Comparison of ENCODE assay signal across 8 cellular contexts in the genomic region with DNA sequence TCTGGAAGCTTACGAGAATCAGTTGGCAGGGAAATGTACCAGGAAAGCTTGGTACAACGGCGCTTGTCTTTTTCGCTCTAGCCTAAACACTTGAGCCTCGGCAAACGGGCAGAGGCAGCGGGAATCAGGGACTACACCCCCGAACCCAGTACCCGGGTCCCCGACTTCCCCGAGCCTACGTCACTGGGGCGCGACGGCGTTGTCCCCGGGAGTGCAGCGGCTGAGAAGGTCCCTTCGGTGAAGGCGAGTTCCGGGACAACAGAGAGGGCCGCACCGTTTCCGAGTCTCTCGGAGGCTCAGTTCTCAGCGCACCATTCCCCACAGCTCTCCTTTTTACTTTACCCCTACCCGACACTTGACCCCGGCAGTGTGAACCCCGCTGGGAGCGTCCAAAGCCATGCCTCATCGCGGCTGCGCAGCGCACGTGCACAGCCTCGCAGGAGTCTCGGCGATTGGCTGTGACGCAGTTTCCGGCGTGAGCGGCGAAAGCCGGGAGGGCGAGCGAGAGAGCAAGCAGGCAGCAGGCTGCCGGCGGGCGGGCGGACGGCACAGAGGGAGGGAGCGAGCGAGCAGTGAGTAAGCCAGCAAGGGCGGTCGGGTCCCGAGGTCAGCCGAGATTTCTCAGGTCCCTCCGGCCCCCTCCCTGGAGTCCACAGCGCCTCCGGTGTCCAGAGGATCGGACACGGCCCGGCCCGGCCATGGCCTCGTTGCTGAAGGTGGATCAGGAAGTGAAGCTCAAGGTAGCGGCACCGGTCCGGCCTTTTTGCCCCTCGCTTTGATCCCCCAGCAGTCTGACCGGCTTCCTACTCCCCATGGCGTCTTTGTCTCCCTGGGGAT. TPM values are rescaled to one million over a fixed set of nuclear protein-coding genes. Genes with fewer than 3 reads are reported as not detected.
A peak's percentile ranks its signal among the peaks of the same experiment; 100 is the strongest.
DNase-seq lines count a peak whose midpoint lies in the region; ATAC-seq, FAIRE-seq and TF ChIP-seq lines count a peak whose summit lies in the region.

A gene with protein sequence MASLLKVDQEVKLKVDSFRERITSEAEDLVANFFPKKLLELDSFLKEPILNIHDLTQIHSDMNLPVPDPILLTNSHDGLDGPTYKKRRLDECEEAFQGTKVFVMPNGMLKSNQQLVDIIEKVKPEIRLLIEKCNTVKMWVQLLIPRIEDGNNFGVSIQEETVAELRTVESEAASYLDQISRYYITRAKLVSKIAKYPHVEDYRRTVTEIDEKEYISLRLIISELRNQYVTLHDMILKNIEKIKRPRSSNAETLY (plus strand): TSS at position 464 of the 837 bp plus-strand sequence. CDS start 235 bp downstream, at position 699.

- in situ Hi-C loops in T47D (cut with HindIII; ENCODE audit: low pct_unique_long_range_greater_than_20kb, low sequenced_read_pairs), result no loop called here

- H3K4me3 ChIP-seq in A549, result peak within 1 kb of the TSS; percentile 94
- peak within 1 kb of the TSS; percentile 99 for H3K4me3 ChIP-seq in iPS-20b (ENCODE audit: low read length)
- peak within 1 kb of the TSS; percentile 78 to 84 for H3K4me3 ChIP-seq in small intestine (ENCODE audit: low read depth in 1 of 2, low read length in 2 of 2)

- peak; percentile 92 to 96 for DNase-seq in A549 (ENCODE audit: low read depth in 1 of 2, low spot score in 1 of 2)
- DNase-seq in NCI-H2171 treated with DMSO at 0.1 percent for 48 hours (lab: John Stamatoyannopoulos, UW), result peak; percentile 90
- peak; percentile 93 to 94 for DNase-seq in T47D (ENCODE audit: low read depth in 1 of 2, low spot score in 1 of 2)
- DNase-seq in small intestine, result peak; percentile 92

- H3K9me3 ChIP-seq in A549 (no peaks in the 10 kb centered on the region), iPS-20b (ENCODE audit: insufficient read depth, low read depth, low read length) (no peaks in the 10 kb centered on the region), small intestine (ENCODE audit: control insufficient read depth, low read depth) (no peaks in the 10 kb centered on the region)

- TF ChIP-seq POLR2A in A549 (IDR thresholded peaks at IDR 0.05; ENCODE audit: low read length), result peak; percentile 98

- H3K4me1 ChIP-seq in A549, result peaks cover 22% of the 10 kb centered on the region
- H3K4me1 ChIP-seq in iPS-20b (ENCODE audit: insufficient read depth, low read length), result peaks cover 4% of the 10 kb centered on the region; the same call in 1 of the 2 replicates
- H3K4me1 ChIP-seq in small intestine (ENCODE audit: control insufficient read depth in 2 of 2, insufficient read depth in 1 of 2, low read depth in 1 of 2, low read length in 1 of 2), result peaks cover 0 to 6% of the 10 kb centered on the region in 2 donors

- peak; percentile 72 for FAIRE-seq in A549 (lab: Jason Lieb, UNC)
- FAIRE-seq in small intestine (lab: Jason Lieb, UNC), result no peak

- peak within 1 kb of the TSS; percentile 98 for H3K9ac ChIP-seq in iPS-20b (ENCODE audit: low read depth, low read length)

- POLR2A ChIA-PET in A549 (lab: Yijun Ruan, JAX), result interaction anchor here (0.6 to 2.3 kb wide), 5 partner anchors 9 to 165 kb away, joined by 3 to 30 read pairs (median 5); a partner anchor contains a TSS

- peaks cover 34% of the 10 kb centered on the region for H3K36me3 ChIP-seq in iPS-20b (ENCODE audit: insufficient read depth, low read depth, low read length)
- H3K36me3 ChIP-seq in small intestine (ENCODE audit: control insufficient read depth in 2 of 2, insufficient read depth in 2 of 2, low read length in 2 of 2), result peaks cover 0 to 5% of the 10 kb centered on the region in 2 donors

- WGBS in A549 (ENCODE audit: missing lambda C conversion rate), result 1% methylated on average over 71 of the region's 71 CpGs
- 0% methylated on average over 66 to 71 of the region's 71 CpGs for WGBS in small intestine, 3 donors

- H3K27ac ChIP-seq in A549 (peak within 1 kb of the TSS; percentile 95 to 96), VCaP (peak within 1 kb of the TSS; percentile 88), iPS-20b (ENCODE audit: low read length) (peak within 1 kb of the TSS; percentile 84), small intestine (ENCODE audit: low read depth in 1 of 2, low read length in 1 of 2) (peak within 1 kb of the TSS; percentile 66 to 98)

- CTCF ChIA-PET in A549 (lab: Yijun Ruan, JAX), result interaction anchor here (0.7 to 6.4 kb wide), 16 partner anchors 11 to 255 kb away, joined by 3 to 81 read pairs (median 7); a partner anchor contains a TSS

- no peak; a peak in 1 of 5 replicates for TF ChIP-seq RAD21 in A549 (conservative IDR thresholded peaks at IDR 0.05 in 1 of 2, IDR thresholded peaks at IDR 0.05 in 1 of 2)

- ATAC-seq in A549, result peak; percentile 96 to 97
- peak; percentile 65 for ATAC-seq in GM18858 (IDR thresholded peaks at IDR 0.05; ENCODE audit: unreplicated experiment)
- ATAC-seq in HG03066 (IDR thresholded peaks at IDR 0.05; ENCODE audit: low read depth, unreplicated experiment), result peak; percentile 81

- H3K4me2 ChIP-seq in A549, result peak within 1 kb of the TSS; percentile 87

- TF ChIP-seq EP300 in A549 (IDR thresholded peaks at IDR 0.05), result no peak

- peaks cover 4% of the 10 kb centered on the region; the same call in 1 of the 2 replicates for H3K27me3 ChIP-seq in iPS-20b (ENCODE audit: insufficient read depth, low read length)
- H3K27me3 ChIP-seq in small intestine (ENCODE audit: control insufficient read depth in 2 of 2, insufficient read depth in 2 of 2, low read length in 2 of 2), result no peaks in the 10 kb centered on the region

- TF ChIP-seq CTCF in A549 (IDR thresholded peaks at IDR 0.05), result no peak
- no peak for TF ChIP-seq CTCF in VCaP (conservative IDR thresholded peaks at IDR 0.05)

TF ChIP-seq in A549, 52 proteins besides CTCF, POLR2A, EP300 and RAD21 (continues in another document):
- peak; percentile 82; the same call in 1 of the 2 replicates for TF ChIP-seq EHF (CRISPR knock-in tag; IDR thresholded peaks at IDR 0.05)
- TF ChIP-seq, protein P1, sequence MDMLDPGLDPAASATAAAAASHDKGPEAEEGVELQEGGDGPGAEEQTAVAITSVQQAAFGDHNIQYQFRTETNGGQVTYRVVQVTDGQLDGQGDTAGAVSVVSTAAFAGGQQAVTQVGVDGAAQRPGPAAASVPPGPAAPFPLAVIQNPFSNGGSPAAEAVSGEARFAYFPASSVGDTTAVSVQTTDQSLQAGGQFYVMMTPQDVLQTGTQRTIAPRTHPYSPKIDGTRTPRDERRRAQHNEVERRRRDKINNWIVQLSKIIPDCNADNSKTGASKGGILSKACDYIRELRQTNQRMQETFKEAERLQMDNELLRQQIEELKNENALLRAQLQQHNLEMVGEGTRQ (IDR thresholded peaks at IDR 0.05), result peak; percentile 69
- TF ChIP-seq HOXB13 (CRISPR knock-in tag; IDR thresholded peaks at IDR 0.05; ENCODE audit: low read depth), result no peak; the same call in 1 of the 2 replicates
- TF ChIP-seq KDM5A (IDR thresholded peaks at IDR 0.05), result peak; percentile 90
- TF ChIP-seq MAFK (IDR thresholded peaks at IDR 0.05; ENCODE audit: partially characterized antibody), result no peak
- TF ChIP-seq HDAC2 (IDR thresholded peaks at IDR 0.05), result no peak; the same call in 1 of the 2 replicates
- TF ChIP-seq POLR2AphosphoS2 (conservative IDR thresholded peaks at IDR 0.05; ENCODE audit: low read length), result no peak
- TF ChIP-seq RARB (CRISPR knock-in tag; IDR thresholded peaks at IDR 0.05), result no peak
- TF ChIP-seq JUNB (IDR thresholded peaks at IDR 0.05), result no peak
- no peak for TF ChIP-seq TP53 (CRISPR knock-in tag; IDR thresholded peaks at IDR 0.05)
- TF ChIP-seq, protein P2, sequence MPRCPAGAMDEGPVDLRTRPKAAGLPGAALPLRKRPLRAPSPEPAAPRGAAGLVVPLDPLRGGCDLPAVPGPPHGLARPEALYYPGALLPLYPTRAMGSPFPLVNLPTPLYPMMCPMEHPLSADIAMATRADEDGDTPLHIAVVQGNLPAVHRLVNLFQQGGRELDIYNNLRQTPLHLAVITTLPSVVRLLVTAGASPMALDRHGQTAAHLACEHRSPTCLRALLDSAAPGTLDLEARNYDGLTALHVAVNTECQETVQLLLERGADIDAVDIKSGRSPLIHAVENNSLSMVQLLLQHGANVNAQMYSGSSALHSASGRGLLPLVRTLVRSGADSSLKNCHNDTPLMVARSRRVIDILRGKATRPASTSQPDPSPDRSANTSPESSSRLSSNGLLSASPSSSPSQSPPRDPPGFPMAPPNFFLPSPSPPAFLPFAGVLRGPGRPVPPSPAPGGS (IDR thresholded peaks at IDR 0.05), result peak; percentile 93
- TF ChIP-seq, protein P3, sequence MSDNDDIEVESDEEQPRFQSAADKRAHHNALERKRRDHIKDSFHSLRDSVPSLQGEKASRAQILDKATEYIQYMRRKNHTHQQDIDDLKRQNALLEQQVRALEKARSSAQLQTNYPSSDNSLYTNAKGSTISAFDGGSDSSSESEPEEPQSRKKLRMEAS (IDR thresholded peaks at IDR 0.05), result peak; percentile 100
- TF ChIP-seq GATA3 (IDR thresholded peaks at IDR 0.05; ENCODE audit: borderline replicate concordance), result peak; percentile 58; the same call in 1 of the 2 replicates
- peak; percentile 62; the same call in 1 of the 2 replicates for TF ChIP-seq NPAS2 (CRISPR knock-in tag; IDR thresholded peaks at IDR 0.05; ENCODE audit: borderline replicate concordance)
- peak; percentile 74; the same call in 1 of the 2 replicates for TF ChIP-seq HOXA7 (CRISPR knock-in tag; IDR thresholded peaks at IDR 0.05)
- TF ChIP-seq FOSB (CRISPR knock-in tag; IDR thresholded peaks at IDR 0.05), result no peak; the same call in 1 of the 2 replicates
- TF ChIP-seq FOSL2 (IDR thresholded peaks at IDR 0.05), result no peak
- TF ChIP-seq FOSL2 (CRISPR knock-in tag; IDR thresholded peaks at IDR 0.05), result 0 out of 2 replicates have a peak, but pooled peaks have one; percentile 2
- TF ChIP-seq MYC (IDR thresholded peaks at IDR 0.05; ENCODE audit: borderline replicate concordance, low read length), result peak; percentile 99
- 0 out of 2 replicates have a peak, but pooled peaks have one; percentile 27 for TF ChIP-seq MAZ (IDR thresholded peaks at IDR 0.05; ENCODE audit: borderline replicate concordance, low read depth, low read length)
- TF ChIP-seq BHLHE40 (IDR thresholded peaks at IDR 0.05; ENCODE audit: low read depth, low read length), result peak; percentile 99
- TF ChIP-seq NFE2L2 (conservative IDR thresholded peaks at IDR 0.05; ENCODE audit: low read length), result no peak
- TF ChIP-seq PHF8 (IDR thresholded peaks at IDR 0.05; ENCODE audit: borderline replicate concordance, low read depth), result peak; percentile 95

RNA-seq across cellular contexts. Expression of the gene that starts here (rescaled TPM):
- polyA plus RNA-seq in A549 (2011; rRNA removed), result 220 and 257 TPM in 2 replicates
- polyA plus RNA-seq in A549 (2012; cell fraction: cytosol; rRNA removed), result 154 and 183 TPM in 2 replicates
- 73.7 and 94.4 TPM in 2 replicates for polyA plus RNA-seq in A549 (2012; cell fraction: nucleus; rRNA removed)
- 214 to 241 TPM (median 223 TPM) in 3 replicates for polyA plus RNA-seq in A549 (2017; fragmentation: RNase III; extraction: RNeasy Plus Mini Kit Qiagen cat#74134 plus additional on column Dnase treatment)
- 86.9 and 88.4 TPM in 2 replicates for polyA minus RNA-seq in A549 (2011; rRNA and poly(A)+ RNA removed)
- polyA plus RNA-seq in small intestine, result 10 to 100 TPM; 49.9 to 93.0 (median 55.9) TPM

Comparison
In these comparisons a context has a peak if more than half of its experiments do, and no peak if none do; other contexts are left out.
1. Peak in every context shown above with its lines: DNase-seq, ATAC-seq, H3K4me3 ChIP-seq and H3K27ac ChIP-seq.